Comparison of ENCODE assay signal across 19 cellular contexts in the genomic region with DNA sequence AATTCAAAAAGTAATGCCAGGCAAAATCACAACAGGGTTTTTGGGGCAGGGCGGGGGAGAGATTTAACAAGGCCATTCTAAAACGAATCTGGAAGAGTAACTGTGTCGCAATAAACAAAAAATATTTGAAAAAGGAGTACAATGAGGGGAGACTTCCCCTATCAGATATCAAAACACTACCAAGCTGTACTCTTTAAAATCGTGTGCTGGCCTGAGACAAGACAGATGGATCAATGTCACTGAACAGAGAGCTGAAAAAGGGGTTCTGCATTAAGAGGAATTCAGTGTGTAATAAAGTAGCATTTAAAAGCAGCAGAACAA. TPM values are rescaled to one million over a fixed set of nuclear protein-coding genes. Genes with fewer than 3 reads are reported as not detected.
"Had no signal": no experiment of that assay in that cellular context is flagged by ENCODE, and none has a peak within 500 bp of the region (broad histone marks: within the 10 kb centered on the region; RNA-seq: fewer than 3 reads in every experiment).

No MANE protein-coding gene starts in this region.

- DNase-seq: activated B cell treated with CpG ODN at 0.5 μM for 24 hours; activated CD4-positive, alpha-beta T cell treated with anti-CD3 and anti-CD28 coated beads, Interleukin-2, amount 10 ng/mL, durations not matched to agents 24 days and 14 days; amygdala; cerebellar nuclear complex; glutamatergic neuron; left cardiac atrium; lower lobe of right lung; natural killer cell; occipital lobe; spleen; stimulated activated CD4-positive, alpha-beta T cell treated with anti-CD3 and anti-CD28 coated beads, Interleukin-1b, Interleukin-23, amount 100 ng/mL, for 48 hours had no signal

- H3K4me1 ChIP-seq: prostate gland had no signal

- ATAC-seq: lower lobe of right lung; natural killer cell; sciatic nerve; stimulated activated memory B cell treated with anti-CD40 and anti-IgM and Interleukin-4, amounts not matched to agents 10 μg/mL and 1 μg/mL and 100 μg/mL, for 72 hours had no signal

- FAIRE-seq: TTC549 had no signal

- H3K4me3 ChIP-seq: lower lobe of right lung, prostate gland, spleen had no signal

- H3K9me3 Mint-ChIP-seq: activated B cell treated with CpG ODN at 0.5 μM for 24 hours; activated CD4-positive, alpha-beta T cell treated with anti-CD3 and anti-CD28 coated beads, Interleukin-2, amount 10 ng/mL, durations not matched to agents 24 days and 14 days; activated naive CD4-positive, alpha-beta T cell treated with anti-CD3 and anti-CD28 coated beads, Interleukin-2, amount 50 U/mL, for 72 hours; activated T-helper 17 cell treated with anti-CD3 and anti-CD28 coated beads, Interleukin-2, amount 50 U/mL, for 72 hours; natural killer cell; stimulated activated memory B cell treated with anti-CD40 and anti-IgM and Interleukin-4, amounts not matched to agents 10 μg/mL and 1 μg/mL and 100 μg/mL, for 72 hours; T-helper 1 cell treated with Interleukin-12 subunit alpha and Interleukin-12 subunit beta and Interleukin-4 antibody, amounts not matched to agents 30 μg/mL and 1 μg/mL, for 36 hours; type B pancreatic cell had no signal

- H3K27ac Mint-ChIP-seq: activated B cell treated with CpG ODN at 0.5 μM for 24 hours; activated CD4-positive, alpha-beta T cell treated with anti-CD3 and anti-CD28 coated beads, Interleukin-2, amount 10 ng/mL, durations not matched to agents 24 days and 14 days; activated naive CD4-positive, alpha-beta T cell treated with anti-CD3 and anti-CD28 coated beads, Interleukin-2, amount 50 U/mL, for 72 hours; activated T-helper 17 cell treated with anti-CD3 and anti-CD28 coated beads, Interleukin-2, amount 50 U/mL, for 72 hours; natural killer cell; stimulated activated memory B cell treated with anti-CD40 and anti-IgM and Interleukin-4, amounts not matched to agents 10 μg/mL and 1 μg/mL and 100 μg/mL, for 72 hours; T-helper 1 cell treated with Interleukin-12 subunit alpha and Interleukin-12 subunit beta and Interleukin-4 antibody, amounts not matched to agents 30 μg/mL and 1 μg/mL, for 36 hours; type B pancreatic cell had no signal

- H3K27ac ChIP-seq: lower lobe of right lung, prostate gland, spleen had no signal

- H3K36me3 Mint-ChIP-seq: activated naive CD4-positive, alpha-beta T cell treated with anti-CD3 and anti-CD28 coated beads, Interleukin-2, amount 50 U/mL, for 72 hours; natural killer cell; stimulated activated memory B cell treated with anti-CD40 and anti-IgM and Interleukin-4, amounts not matched to agents 10 μg/mL and 1 μg/mL and 100 μg/mL, for 72 hours; type B pancreatic cell had no signal

- H3K36me3 ChIP-seq: lower lobe of right lung, prostate gland, spleen had no signal

- H3K9me3 ChIP-seq: lower lobe of right lung, prostate gland, spleen had no signal

- H3K4me3 Mint-ChIP-seq: activated B cell treated with CpG ODN at 0.5 μM for 24 hours; activated CD4-positive, alpha-beta T cell treated with anti-CD3 and anti-CD28 coated beads, Interleukin-2, amount 10 ng/mL, durations not matched to agents 24 days and 14 days; activated T-helper 17 cell treated with anti-CD3 and anti-CD28 coated beads, Interleukin-2, amount 50 U/mL, for 72 hours; natural killer cell; stimulated activated memory B cell treated with anti-CD40 and anti-IgM and Interleukin-4, amounts not matched to agents 10 μg/mL and 1 μg/mL and 100 μg/mL, for 72 hours; T-helper 1 cell treated with Interleukin-12 subunit alpha and Interleukin-12 subunit beta and Interleukin-4 antibody, amounts not matched to agents 30 μg/mL and 1 μg/mL, for 36 hours; type B pancreatic cell had no signal

RNA-seq across cellular contexts. Expression of a gene that starts 59.2 kb away (rescaled TPM):
- total RNA-seq: natural killer cell had no signal
